22 cellular contexts compared by ENCODE assay signal in the genomic region with DNA sequence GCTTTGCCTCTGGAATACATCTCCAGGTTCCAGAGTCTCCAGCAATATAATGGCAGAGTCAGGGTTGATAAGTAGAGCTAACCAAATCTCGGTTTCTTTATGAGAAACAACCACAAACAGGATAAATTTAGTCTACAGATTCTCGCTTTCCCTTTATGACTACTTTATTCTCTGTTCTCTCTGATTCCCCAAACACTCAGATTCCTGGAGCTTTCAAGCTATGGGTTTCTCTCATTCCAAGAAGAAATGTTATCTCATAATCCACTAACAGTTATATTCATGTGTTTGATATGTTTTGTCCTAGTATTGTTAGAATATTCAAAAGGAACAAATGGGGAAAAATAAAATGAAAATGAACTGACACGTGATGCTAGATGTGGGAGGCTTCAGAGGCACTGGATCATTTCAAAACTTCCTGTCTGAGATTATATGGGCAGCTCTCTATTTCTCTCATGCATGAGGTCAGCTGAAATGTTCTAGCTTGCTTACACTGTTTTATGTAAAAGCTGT.
DNase-seq lines count a peak whose midpoint lies in the region; ATAC-seq and TF ChIP-seq lines count a peak whose summit lies in the region.
"Had no signal": no experiment of that assay in that cellular context is flagged by ENCODE, and none has a peak within 500 bp of the region (broad histone marks: within the 10 kb centered on the region; RNA-seq: fewer than 3 reads in every experiment).

No MANE protein-coding gene starts in this region.

- TF ChIP-seq CTCF in parathyroid adenoma (IDR thresholded peaks at IDR 0.05) = no peak
- TF ChIP-seq CTCF in CD8-positive, alpha-beta T cell (IDR thresholded peaks at IDR 0.05) = no peak

- intact Hi-C loops in CD8-positive, alpha-beta T cell (cut with DNase I, micrococcal nuclease) = no loop called here
- intact Hi-C loops in activated CD4-positive, alpha-beta memory T cell treated with anti-CD3 and anti-CD28 coated beads for 36 hours (cut with micrococcal nuclease) = no loop called here

- H3K4me3 ChIP-seq in parathyroid adenoma (ENCODE audit: low read depth, low read length) = no peak overlapping the region
- H3K4me3 ChIP-seq in CD8-positive, alpha-beta T cell (ENCODE audit: low read depth, low read length) = no peak overlapping the region
- H3K4me3 ChIP-seq: body of pancreas, suprapubic skin had no signal

- no peaks in the 10 kb centered on the region for H3K36me3 ChIP-seq in parathyroid adenoma (ENCODE audit: control insufficient read depth, insufficient read depth, low read length)
- no peaks in the 10 kb centered on the region for H3K36me3 ChIP-seq in CD8-positive, alpha-beta T cell (ENCODE audit: insufficient read depth, low read length)
- H3K36me3 ChIP-seq: suprapubic skin had no signal

- H3K27ac ChIP-seq in parathyroid adenoma = peak overlapping the region; percentile 19
- H3K27ac ChIP-seq in CD8-positive, alpha-beta T cell (ENCODE audit: low read depth, low read length) = no peak overlapping the region
- H3K27ac ChIP-seq: body of pancreas, suprapubic skin had no signal

- no peak overlapping the region for H2AFZ ChIP-seq in parathyroid adenoma

- H3K4me2 ChIP-seq in parathyroid adenoma (ENCODE audit: low read length) = no peak overlapping the region
- H3K4me2 ChIP-seq: SK-N-SH had no signal

- no peak overlapping the region for H3K9ac ChIP-seq in parathyroid adenoma
- H3K9ac ChIP-seq: SK-N-SH had no signal

- H3K9me3 Mint-ChIP-seq in CD8-positive, alpha-beta T cell = peaks cover 15% of the 10 kb centered on the region
- H3K9me3 Mint-ChIP-seq in activated CD4-positive, alpha-beta memory T cell treated with anti-CD3 and anti-CD28 coated beads for 36 hours = peaks cover 19% of the 10 kb centered on the region

- POLR2A ChIA-PET in CD8-positive, alpha-beta T cell (lab: Charles Lee) = no interaction called here
- POLR2A ChIA-PET in activated CD4-positive, alpha-beta memory T cell treated with anti-CD3 and anti-CD28 coated beads for 36 hours (lab: Charles Lee) = no interaction called here

- H3K27me3 ChIP-seq in parathyroid adenoma (ENCODE audit: control insufficient read depth, insufficient read depth, low read length) = no peaks in the 10 kb centered on the region
- H3K27me3 ChIP-seq in CD8-positive, alpha-beta T cell (ENCODE audit: insufficient read depth, low read length) = no peaks in the 10 kb centered on the region
- H3K27me3 ChIP-seq: body of pancreas, suprapubic skin had no signal

- H3K9me3 ChIP-seq in parathyroid adenoma (ENCODE audit: control insufficient read depth, low read length) = no peaks in the 10 kb centered on the region
- no peaks in the 10 kb centered on the region for H3K9me3 ChIP-seq in CD8-positive, alpha-beta T cell (ENCODE audit: low read length)
- H3K9me3 ChIP-seq: body of pancreas, SK-N-SH, suprapubic skin had no signal

- CTCF ChIA-PET in CD8-positive, alpha-beta T cell (lab: Charles Lee) = no interaction called here
- CTCF ChIA-PET in activated CD4-positive, alpha-beta memory T cell treated with anti-CD3 and anti-CD28 coated beads for 36 hours (lab: Charles Lee) = no interaction called here

- H3K4me3 Mint-ChIP-seq in CD8-positive, alpha-beta T cell = no peak overlapping the region
- H3K4me3 Mint-ChIP-seq in activated CD4-positive, alpha-beta memory T cell treated with anti-CD3 and anti-CD28 coated beads for 36 hours = no peak overlapping the region
- H3K4me3 Mint-ChIP-seq: neural crest cell had no signal

- DNase-seq in CD8-positive, alpha-beta T cell = no peak
- no peak for DNase-seq in activated CD4-positive, alpha-beta memory T cell treated with anti-CD3 and anti-CD28 coated beads for 36 hours
- no peak for DNase-seq in NCI-H345 treated with DMSO at 0.1 percent for 48 hours (lab: John Stamatoyannopoulos, UW; ENCODE audit: unreplicated experiment)
- DNase-seq: activated CD8-positive, alpha-beta memory T cell treated with anti-CD3 and anti-CD28 coated beads for 24 hours; body of pancreas; COR-L47; foreskin fibroblast; Karpas-422; kidney glomerular epithelial cell; midbrain; NCI-H1105; SK-N-SH; T-helper 9 cell had no signal

- no peak overlapping the region for H3K27ac Mint-ChIP-seq in CD8-positive, alpha-beta T cell
- H3K27ac Mint-ChIP-seq in activated CD4-positive, alpha-beta memory T cell treated with anti-CD3 and anti-CD28 coated beads for 36 hours = no peak overlapping the region
- H3K27ac Mint-ChIP-seq: activated naive CD4-positive, alpha-beta T cell treated with anti-CD3 and anti-CD28 coated beads, Interleukin-2, amount 50 U/mL, for 72 hours had no signal

- no peaks in the 10 kb centered on the region for H3K27me3 Mint-ChIP-seq in CD8-positive, alpha-beta T cell (ENCODE audit: low read depth)
- H3K27me3 Mint-ChIP-seq in activated CD4-positive, alpha-beta memory T cell treated with anti-CD3 and anti-CD28 coated beads for 36 hours = no peaks in the 10 kb centered on the region

- ATAC-seq in GM18868 (IDR thresholded peaks at IDR 0.05; ENCODE audit: unreplicated experiment) (peak; percentile 78), GM21717 (IDR thresholded peaks at IDR 0.05; ENCODE audit: unreplicated experiment) (peak; percentile 64), HG03342 (IDR thresholded peaks at IDR 0.05; ENCODE audit: unreplicated experiment) (peak; percentile 61), HG03045 (IDR thresholded peaks at IDR 0.05; ENCODE audit: unreplicated experiment) (no peak)
- no peak for ATAC-seq in CD8-positive, alpha-beta T cell
- ATAC-seq: activated naive CD4-positive, alpha-beta T cell treated with anti-CD3 and anti-CD28 coated beads, Interleukin-2, amount 50 U/mL, for 72 hours; body of pancreas; Panc1 had no signal

- no peaks in the 10 kb centered on the region for H3K79me2 ChIP-seq in parathyroid adenoma

- H3K4me1 ChIP-seq in parathyroid adenoma = peaks cover 3% of the 10 kb centered on the region
- H3K4me1 ChIP-seq in CD8-positive, alpha-beta T cell (ENCODE audit: insufficient read depth, low read length) = no peaks in the 10 kb centered on the region
- H3K4me1 ChIP-seq: body of pancreas, suprapubic skin had no signal

- H3K4me1 Mint-ChIP-seq in CD8-positive, alpha-beta T cell (ENCODE audit: low read depth) = no peaks in the 10 kb centered on the region
- no peaks in the 10 kb centered on the region for H3K4me1 Mint-ChIP-seq in activated CD4-positive, alpha-beta memory T cell treated with anti-CD3 and anti-CD28 coated beads for 36 hours (ENCODE audit: low read depth)
- H3K4me1 Mint-ChIP-seq: neural crest cell had no signal

- no peaks in the 10 kb centered on the region for H3K36me3 Mint-ChIP-seq in CD8-positive, alpha-beta T cell
- H3K36me3 Mint-ChIP-seq in activated CD4-positive, alpha-beta memory T cell treated with anti-CD3 and anti-CD28 coated beads for 36 hours = no peaks in the 10 kb centered on the region

Comparison
In these comparisons a context has a peak if more than half of its experiments do, and no peak if none do; other contexts are left out.
1. ATAC-seq: peak in GM18868 (single experiment), GM21717 (single experiment) and HG03342 (single experiment); none in CD8-positive, alpha-beta T cell (single experiment) and HG03045 (single experiment).